In the genomic region with DNA sequence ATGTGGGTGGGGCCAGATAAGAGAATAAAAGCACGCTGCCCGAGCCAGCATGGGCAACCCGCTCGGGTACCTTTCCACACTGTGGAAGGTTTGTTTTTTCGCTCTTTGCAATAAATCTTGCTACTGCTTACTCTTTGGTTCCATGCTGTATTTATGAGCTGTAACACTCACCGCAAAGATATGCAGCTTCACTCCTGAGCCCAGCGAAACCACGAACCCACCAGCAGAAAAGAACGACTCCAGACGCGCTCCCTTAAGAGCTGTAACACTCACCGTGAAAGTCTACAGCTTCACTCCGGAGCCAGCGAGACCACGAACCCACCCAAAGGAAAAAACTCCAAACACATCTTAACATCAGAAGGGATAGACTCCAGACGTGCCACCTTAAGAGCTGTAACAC, we compare ENCODE assay signal across 18 cellular contexts.
DNase-seq lines count a peak whose midpoint lies in the region; ATAC-seq lines count a peak whose summit lies in the region.
"Had no signal": no experiment of that assay in that cellular context is flagged by ENCODE, and none has a peak within 500 bp of the region (broad histone marks: within the 10 kb centered on the region; RNA-seq: fewer than 3 reads in every experiment).

No MANE protein-coding gene starts in this region.

- no peak overlapping the region for H3K9ac ChIP-seq in Karpas-422 (ENCODE audit: low read length)

- H3K4me2 ChIP-seq in Karpas-422 (ENCODE audit: low read depth, low read length, poor library complexity, severe bottlenecking): no peak overlapping the region
- H3K4me2 ChIP-seq: GM23338 had no signal

- WGBS in right cardiac atrium: 91% methylated on average over 16 of the region's 16 CpGs

- no peaks in the 10 kb centered on the region for H3K9me3 ChIP-seq in right cardiac atrium (ENCODE audit: control insufficient read depth, low read length)
- H3K9me3 ChIP-seq in Karpas-422 (ENCODE audit: low read length): no peaks in the 10 kb centered on the region
- H3K9me3 ChIP-seq: SJCRH30 had no signal

- H3K27ac ChIP-seq in right cardiac atrium (ENCODE audit: low read length): no peak overlapping the region
- H3K27ac ChIP-seq in Karpas-422 (ENCODE audit: low read length): no peak overlapping the region
- H3K27ac ChIP-seq: SJCRH30 had no signal

- H3K4me3 ChIP-seq in right cardiac atrium (ENCODE audit: low read length): no peak overlapping the region
- H3K4me3 ChIP-seq in Karpas-422 (ENCODE audit: low read length): no peak overlapping the region
- H3K4me3 ChIP-seq: GM23338, SJCRH30 had no signal

- ATAC-seq in right cardiac atrium: no peak
- ATAC-seq: GM23338, PC-3, SK-N-SH treated with all-trans-retinoic acid at 6 μM for 48 hours had no signal

- no peaks in the 10 kb centered on the region for H3K79me2 ChIP-seq in Karpas-422 (ENCODE audit: low read length)

- H3K4me1 ChIP-seq in right cardiac atrium (ENCODE audit: control insufficient read depth, insufficient read depth, low read length): no peaks in the 10 kb centered on the region
- H3K4me1 ChIP-seq in Karpas-422 (ENCODE audit: low read length): peaks cover 4% of the 10 kb centered on the region

- H4K20me1 ChIP-seq in Karpas-422 (ENCODE audit: insufficient read depth, low read depth, low read length): no peaks in the 10 kb centered on the region

- peak; percentile 18 for DNase-seq in ELR (ENCODE audit: low read depth)
- peak; percentile 51 for DNase-seq in T1000 (lab: John Stamatoyannopoulos, UW)
- peak; percentile 19 for DNase-seq in left kidney (ENCODE audit: low read depth, low spot score)
- no peak for DNase-seq in right cardiac atrium
- no peak for DNase-seq in Karpas-422
- no peak for DNase-seq in effector CD8-positive, alpha-beta T cell (lab: John Stamatoyannopoulos, UW)
- DNase-seq in stimulated activated CD4-positive, alpha-beta T cell treated with anti-CD3 and anti-CD28 coated beads, Interleukin-2, amount 100 ng/mL, for 48 hours: no peak
- DNase-seq: Calu3, DMS79 treated with DMSO at 0.1 percent for 48 hours, HCEC 1CT, NCI-H2029, NCI-H446, NCI-H524 treated with DMSO at 0.1 percent for 48 hours, NCI-H774, PC-3, SJCRH30 had no signal

- H3K27me3 ChIP-seq in right cardiac atrium (ENCODE audit: control insufficient read depth, insufficient read depth) (no peaks in the 10 kb centered on the region), Karpas-422 (ENCODE audit: low read length) (no peaks in the 10 kb centered on the region)
- H3K27me3 ChIP-seq: SJCRH30 had no signal

- H3K36me3 ChIP-seq in Karpas-422 (ENCODE audit: insufficient read depth, low read length): no peaks in the 10 kb centered on the region
- H3K36me3 ChIP-seq: SJCRH30 had no signal

- H2AFZ ChIP-seq in Karpas-422 (ENCODE audit: low read length): no peak overlapping the region

- H3K9me2 ChIP-seq in Karpas-422 (replicated peaks; ENCODE audit: insufficient read depth, low read length): no peaks in the 10 kb centered on the region

- intact Hi-C loops in right cardiac atrium (cut with DNase I): no loop called here

Comparison
In these comparisons a context has a peak if more than half of its experiments do, and no peak if none do; other contexts are left out.
1. DNase-seq: peak in ELR (single experiment), T1000 (single experiment) and left kidney (single experiment); none in right cardiac atrium (0 of 3), Karpas-422 (single experiment), effector CD8-positive, alpha-beta T cell (single experiment) and stimulated activated CD4-positive, alpha-beta T cell treated with anti-CD3 and anti-CD28 coated beads, Interleukin-2, amount 100 ng/mL, for 48 hours (0 of 2).